ENCODE assay signal across 8 cellular contexts in genomic region chr3:186217820-186218164, GRCh38.
DNase-seq lines count a peak whose midpoint lies in the region; ATAC-seq and TF ChIP-seq lines count a peak whose summit lies in the region.

No MANE protein-coding gene starts in this region.

- no peak for DNase-seq in activated T-cell treated with anti-CD3 and anti-CD28 coated beads, Interleukin-2, amount 50 U/mL, for 24 hours
- no peak for DNase-seq in activated T-cell treated with anti-CD3 and anti-CD28 coated beads for 4 hours
- peak; percentile 42 for DNase-seq in OCI-M1 (lab: John Stamatoyannopoulos, UW)
- no peak for DNase-seq in stimulated activated naive B cell treated with anti-CD40 and anti-IgM and Interleukin-4, amounts not matched to agents 10 μg/mL and 1 μg/mL and 100 μg/mL, for 72 hours
- no peak for DNase-seq in suprapubic skin (ENCODE audit: low spot score in 2 of 2)
- no peak for DNase-seq in DMS79 (lab: John Stamatoyannopoulos, UW)
- DNase-seq in stimulated activated naive CD4-positive, alpha-beta T cell treated with Interleukin-2 at 50 U/mL for 16 hours (lab: John Stamatoyannopoulos, UW) = no peak

- H3K9me3 ChIP-seq in suprapubic skin = no peaks in the 10 kb centered on the region

- TF ChIP-seq EP300 in suprapubic skin (IDR thresholded peaks at IDR 0.05) = no peak

- peak; percentile 78 for ATAC-seq in HG02763 (IDR thresholded peaks at IDR 0.05; ENCODE audit: unreplicated experiment)
- peak; percentile 92 to 93 for ATAC-seq in stimulated activated naive B cell treated with anti-CD40 and anti-IgM and Interleukin-4, amounts not matched to agents 10 μg/mL and 1 μg/mL and 100 μg/mL, for 72 hours (replicated peaks)

- TF ChIP-seq CTCF in suprapubic skin (IDR thresholded peaks at IDR 0.05) = no peak

- no peak overlapping the region for H3K4me3 Mint-ChIP-seq in activated T-cell treated with anti-CD3 and anti-CD28 coated beads, Interleukin-2, amount 50 U/mL, for 24 hours
- no peak overlapping the region for H3K4me3 Mint-ChIP-seq in stimulated activated naive B cell treated with anti-CD40 and anti-IgM and Interleukin-4, amounts not matched to agents 10 μg/mL and 1 μg/mL and 100 μg/mL, for 72 hours

- peaks cover 17% of the 10 kb centered on the region for H3K4me1 Mint-ChIP-seq in activated T-cell treated with anti-CD3 and anti-CD28 coated beads, Interleukin-2, amount 50 U/mL, for 24 hours (ENCODE audit: low read depth)
- peaks cover 14 to 17% of the 10 kb centered on the region in 2 donors for H3K4me1 Mint-ChIP-seq in stimulated activated naive B cell treated with anti-CD40 and anti-IgM and Interleukin-4, amounts not matched to agents 10 μg/mL and 1 μg/mL and 100 μg/mL, for 72 hours

- H3K36me3 ChIP-seq in suprapubic skin = no peaks in the 10 kb centered on the region

- H3K27me3 ChIP-seq in suprapubic skin = no peaks in the 10 kb centered on the region

- no CpG with 5 or more reads among the region's 1 CpG for WGBS in suprapubic skin

- no peaks in the 10 kb centered on the region for H3K9me3 Mint-ChIP-seq in activated T-cell treated with anti-CD3 and anti-CD28 coated beads, Interleukin-2, amount 50 U/mL, for 24 hours
- H3K9me3 Mint-ChIP-seq in stimulated activated naive B cell treated with anti-CD40 and anti-IgM and Interleukin-4, amounts not matched to agents 10 μg/mL and 1 μg/mL and 100 μg/mL, for 72 hours = no peaks in the 10 kb centered on the region

- peaks cover 27% of the 10 kb centered on the region for H3K27me3 Mint-ChIP-seq in activated T-cell treated with anti-CD3 and anti-CD28 coated beads, Interleukin-2, amount 50 U/mL, for 24 hours
- H3K27me3 Mint-ChIP-seq in stimulated activated naive B cell treated with anti-CD40 and anti-IgM and Interleukin-4, amounts not matched to agents 10 μg/mL and 1 μg/mL and 100 μg/mL, for 72 hours = peaks cover 12 to 18% of the 10 kb centered on the region in 2 donors

- peaks cover 23% of the 10 kb centered on the region for H3K4me1 ChIP-seq in suprapubic skin

- H3K4me3 ChIP-seq in suprapubic skin = no peak overlapping the region

- H3K27ac Mint-ChIP-seq in activated T-cell treated with anti-CD3 and anti-CD28 coated beads, Interleukin-2, amount 50 U/mL, for 24 hours = peak overlapping the region; percentile 54
- no peak overlapping the region for H3K27ac Mint-ChIP-seq in stimulated activated naive B cell treated with anti-CD40 and anti-IgM and Interleukin-4, amounts not matched to agents 10 μg/mL and 1 μg/mL and 100 μg/mL, for 72 hours

- H3K36me3 Mint-ChIP-seq in activated T-cell treated with anti-CD3 and anti-CD28 coated beads, Interleukin-2, amount 50 U/mL, for 24 hours (ENCODE audit: low read depth) = no peaks in the 10 kb centered on the region
- peaks cover 0 to 3% of the 10 kb centered on the region in 2 donors for H3K36me3 Mint-ChIP-seq in stimulated activated naive B cell treated with anti-CD40 and anti-IgM and Interleukin-4, amounts not matched to agents 10 μg/mL and 1 μg/mL and 100 μg/mL, for 72 hours

- no peak overlapping the region for H3K27ac ChIP-seq in suprapubic skin

- TF ChIP-seq POLR2A in suprapubic skin (IDR thresholded peaks at IDR 0.05) = no peak
